ENCODE assay signal across 27 cellular contexts in genomic region chr18:56189615-56190014, GRCh38.
"Had no signal": no experiment of that assay in that cellular context is flagged by ENCODE, and none has a peak within 500 bp of the region (broad histone marks: within the 10 kb centered on the region; RNA-seq: fewer than 3 reads in every experiment).

No MANE protein-coding gene starts in this region.

- H3K36me3 Mint-ChIP-seq: immature natural killer cell; naive thymus-derived CD8-positive, alpha-beta T cell; type B pancreatic cell had no signal

- H3K27me3 ChIP-seq: colonic mucosa, esophagus muscularis mucosa, foreskin keratinocyte, gastroesophageal sphincter, heart right ventricle, neutrophil, pancreas, right lobe of liver, suprapubic skin, tibial artery had no signal

- H3K9me3 ChIP-seq: colonic mucosa, esophagus muscularis mucosa, gastroesophageal sphincter, heart right ventricle, lower lobe of right lung, neutrophil, pancreas, right lobe of liver, suprapubic skin, tibial artery had no signal

- H3K4me3 Mint-ChIP-seq: dendritic cell treated with granulocyte-macrophage colony-stimulating factor and Interleukin-4, amounts not matched to agents 40 ng/mL and 50 ng/mL, for 4 days; endodermal cell; immature natural killer cell; naive thymus-derived CD8-positive, alpha-beta T cell; stimulated activated naive CD8-positive, alpha-beta T cell treated with anti-CD3 and anti-CD28 coated beads, Interleukin-15, amount 100 ng/mL, for 72 hours; type B pancreatic cell had no signal

- H3K27ac Mint-ChIP-seq: dendritic cell treated with granulocyte-macrophage colony-stimulating factor and Interleukin-4, amounts not matched to agents 40 ng/mL and 50 ng/mL, for 4 days; endodermal cell; immature natural killer cell; naive thymus-derived CD8-positive, alpha-beta T cell; stimulated activated naive CD8-positive, alpha-beta T cell treated with anti-CD3 and anti-CD28 coated beads, Interleukin-15, amount 100 ng/mL, for 72 hours; type B pancreatic cell had no signal

- H3K4me1 Mint-ChIP-seq: immature natural killer cell; naive thymus-derived CD8-positive, alpha-beta T cell; stimulated activated naive CD8-positive, alpha-beta T cell treated with anti-CD3 and anti-CD28 coated beads, Interleukin-15, amount 100 ng/mL, for 72 hours had no signal

- H3K4me3 ChIP-seq: colonic mucosa, esophagus muscularis mucosa, gastroesophageal sphincter, heart right ventricle, lower lobe of right lung, pancreas, right lobe of liver, suprapubic skin, tibial artery had no signal

- H3K27ac ChIP-seq: colonic mucosa, epithelial cell of prostate, esophagus muscularis mucosa, foreskin keratinocyte, gastroesophageal sphincter, heart right ventricle, lower lobe of right lung, neutrophil, pancreas, right lobe of liver, suprapubic skin, tibial artery had no signal

- H3K4me1 ChIP-seq: colonic mucosa, esophagus muscularis mucosa, foreskin keratinocyte, gastroesophageal sphincter, heart right ventricle, lower lobe of right lung, right lobe of liver, suprapubic skin, tibial artery had no signal

- H3K27me3 Mint-ChIP-seq: dendritic cell treated with granulocyte-macrophage colony-stimulating factor and Interleukin-4, amounts not matched to agents 40 ng/mL and 50 ng/mL, for 4 days; stimulated activated naive CD8-positive, alpha-beta T cell treated with anti-CD3 and anti-CD28 coated beads, Interleukin-15, amount 100 ng/mL, for 72 hours had no signal

- H3K9me3 Mint-ChIP-seq: endodermal cell, type B pancreatic cell had no signal

- H3K36me3 ChIP-seq: colonic mucosa, esophagus muscularis mucosa, gastroesophageal sphincter, heart right ventricle, lower lobe of right lung, neutrophil, pancreas, right lobe of liver, suprapubic skin, tibial artery had no signal

- DNase-seq: colonic mucosa; effector CD8-positive, alpha-beta T cell; endodermal cell; foreskin keratinocyte; heart right ventricle; hippocampal formation; immature natural killer cell; kidney glomerular epithelial cell; left colon; left ventricle myocardium superior; lower lobe of right lung; naive thymus-derived CD8-positive, alpha-beta T cell; pancreas; right lobe of liver; small intestine; stimulated activated CD4-positive, alpha-beta T cell treated with anti-CD3 and anti-CD28 coated beads, Interleukin-15, amount 100 ng/mL, for 24 hours; stimulated activated CD4-positive, alpha-beta T cell treated with anti-CD3 and anti-CD28 coated beads, Interleukin-2, amount 100 ng/mL, for 48 hours; stimulated activated naive CD4-positive, alpha-beta T cell; stimulated activated naive CD8-positive, alpha-beta T cell treated with anti-CD3 and anti-CD28 coated beads, Interleukin-15, amount 100 ng/mL, for 72 hours; tibial artery had no signal
